18 cellular contexts compared by ENCODE assay signal in genomic region chr6:43720999-43721398, GRCh38.
"Had no signal": no experiment of that assay in that cellular context is flagged by ENCODE, and none has a peak within 500 bp of the region (broad histone marks: within the 10 kb centered on the region; RNA-seq: fewer than 3 reads in every experiment).

No MANE protein-coding gene starts in this region.

- H3K27me3 Mint-ChIP-seq: stimulated activated memory B cell treated with anti-CD40 and anti-IgM and Interleukin-4, amounts not matched to agents 10 μg/mL and 1 μg/mL and 100 μg/mL, for 72 hours; stimulated activated naive CD8-positive, alpha-beta T cell treated with anti-CD3 and anti-CD28 coated beads, Interleukin-15, amount 100 ng/mL, for 72 hours had no signal

- H3K27ac Mint-ChIP-seq: immature natural killer cell; naive thymus-derived CD8-positive, alpha-beta T cell; stimulated activated memory B cell treated with anti-CD40 and anti-IgM and Interleukin-4, amounts not matched to agents 10 μg/mL and 1 μg/mL and 100 μg/mL, for 72 hours; stimulated activated naive CD8-positive, alpha-beta T cell treated with anti-CD3 and anti-CD28 coated beads, Interleukin-15, amount 100 ng/mL, for 72 hours; type B pancreatic cell had no signal

- H3K9me3 Mint-ChIP-seq: immature natural killer cell; naive thymus-derived CD8-positive, alpha-beta T cell; stimulated activated memory B cell treated with anti-CD40 and anti-IgM and Interleukin-4, amounts not matched to agents 10 μg/mL and 1 μg/mL and 100 μg/mL, for 72 hours; stimulated activated naive CD8-positive, alpha-beta T cell treated with anti-CD3 and anti-CD28 coated beads, Interleukin-15, amount 100 ng/mL, for 72 hours; type B pancreatic cell had no signal

- ATAC-seq: heart left ventricle; naive thymus-derived CD8-positive, alpha-beta T cell; pancreas; psoas muscle; right lobe of liver; stimulated activated memory B cell treated with anti-CD40 and anti-IgM and Interleukin-4, amounts not matched to agents 10 μg/mL and 1 μg/mL and 100 μg/mL, for 72 hours; stimulated activated naive CD8-positive, alpha-beta T cell treated with anti-CD3 and anti-CD28 coated beads, Interleukin-15, amount 100 ng/mL, for 72 hours had no signal

- H3K4me3 Mint-ChIP-seq: immature natural killer cell; naive thymus-derived CD8-positive, alpha-beta T cell; stimulated activated memory B cell treated with anti-CD40 and anti-IgM and Interleukin-4, amounts not matched to agents 10 μg/mL and 1 μg/mL and 100 μg/mL, for 72 hours; stimulated activated naive CD8-positive, alpha-beta T cell treated with anti-CD3 and anti-CD28 coated beads, Interleukin-15, amount 100 ng/mL, for 72 hours; type B pancreatic cell had no signal

- DNase-seq: glutamatergic neuron; heart left ventricle; hypothalamus; immature natural killer cell; left ventricle myocardium inferior; naive thymus-derived CD8-positive, alpha-beta T cell; pancreas; psoas muscle; right lobe of liver; small intestine; spleen; stimulated activated CD4-positive, alpha-beta T cell treated with anti-CD3 and anti-CD28 coated beads, Interleukin-4, amount 100 ng/mL, for 24 hours; stimulated activated naive CD4-positive, alpha-beta T cell treated with Interleukin-2 at 50 U/mL for 16 hours; stimulated activated naive CD8-positive, alpha-beta T cell treated with anti-CD3 and anti-CD28 coated beads, Interleukin-15, amount 100 ng/mL, for 72 hours; substantia nigra; uterus had no signal

- H3K36me3 Mint-ChIP-seq: immature natural killer cell; naive thymus-derived CD8-positive, alpha-beta T cell; stimulated activated memory B cell treated with anti-CD40 and anti-IgM and Interleukin-4, amounts not matched to agents 10 μg/mL and 1 μg/mL and 100 μg/mL, for 72 hours; type B pancreatic cell had no signal
